Comparison of ENCODE assay signal across 1 cellular context in genomic region chr22:22125579-22126468, GRCh38.
TF ChIP-seq lines count a peak whose summit lies in the region.

No MANE protein-coding gene starts in this region.

TF ChIP-seq in K562, 482 proteins besides CTCF, POLR2A, EP300 and RAD21 (continued from another document):
- TF ChIP-seq NCOA4 (IDR thresholded peaks at IDR 0.05; ENCODE audit: partially characterized antibody) (no peak), FOXA3 (CRISPR knock-in tag; conservative IDR thresholded peaks at IDR 0.05 in 1 of 2, IDR thresholded peaks at IDR 0.05 in 1 of 2) (peak in 1 of 2 experiments; percentile 67; a peak in 2 of 4 replicates), ZBTB40 (IDR thresholded peaks at IDR 0.05) (no peak), ZBTB40 (CRISPR knock-in tag; IDR thresholded peaks at IDR 0.05) (0 out of 2 replicates have a peak, but pooled peaks have one; percentile 33), ETV1 (tag; conservative IDR thresholded peaks at IDR 0.05; ENCODE audit: low read depth) (no peak), FOXK1 (CRISPR knock-in tag; IDR thresholded peaks at IDR 0.05; ENCODE audit: borderline replicate concordance) (peak; percentile 59; the same call in 1 of the 2 replicates), ZFPM2 (CRISPR knock-in tag; IDR thresholded peaks at IDR 0.05) (no peak), ZNF124 (CRISPR knock-in tag; IDR thresholded peaks at IDR 0.05) (peak; percentile 86; the same call in 1 of the 2 replicates), KLF16 (IDR thresholded peaks at IDR 0.05) (no peak), SMAD4 (CRISPR knock-in tag; conservative IDR thresholded peaks at IDR 0.05) (no peak), NCOA1 (IDR thresholded peaks at IDR 0.05; ENCODE audit: low read depth) (no peak), BRD9 (IDR thresholded peaks at IDR 0.05; ENCODE audit: low read depth, partially characterized antibody) (no peak), HOMEZ (CRISPR knock-in tag; IDR thresholded peaks at IDR 0.05) (peak; percentile 52; the same call in 1 of the 2 replicates), ZNF12 (CRISPR knock-in tag; IDR thresholded peaks at IDR 0.05) (0 out of 2 replicates have a peak, but pooled peaks have one; percentile 53), TEAD1 (CRISPR knock-in tag; IDR thresholded peaks at IDR 0.05) (peak in 1 of 2 experiments; percentile 30; a peak in 1 of 4 replicates), LARP7 (IDR thresholded peaks at IDR 0.05) (no peak), KDM1A (IDR thresholded peaks at IDR 0.05) (no peak), ZNF57 (CRISPR knock-in tag; IDR thresholded peaks at IDR 0.05) (no peak), PRMT5 (CRISPR knock-in tag; IDR thresholded peaks at IDR 0.05) (0 out of 2 replicates have a peak, but pooled peaks have one; percentile 64), ZC3H4 (CRISPR knock-in tag; IDR thresholded peaks at IDR 0.05; ENCODE audit: borderline replicate concordance) (peak; percentile 82; the same call in 1 of the 2 replicates), ZNF707 (CRISPR knock-in tag; conservative IDR thresholded peaks at IDR 0.05) (no peak), GABPB1 (CRISPR knock-in tag; IDR thresholded peaks at IDR 0.05) (no peak), GTF2F1 (IDR thresholded peaks at IDR 0.05; ENCODE audit: low read depth, low read length) (0 out of 2 replicates have a peak, but pooled peaks have one; percentile 25), SRSF9 (IDR thresholded peaks at IDR 0.05; ENCODE audit: borderline replicate concordance, low read depth, low read length) (no peak), ZNF184 (CRISPR knock-in tag; IDR thresholded peaks at IDR 0.05) (peak; percentile 54), ZBTB17 (CRISPR knock-in tag; IDR thresholded peaks at IDR 0.05) (0 out of 2 replicates have a peak, but pooled peaks have one; percentile 12), CBFB (CRISPR knock-in tag; IDR thresholded peaks at IDR 0.05) (peak; percentile 79; the same call in 1 of the 2 replicates)
- TF ChIP-seq, protein P1, sequence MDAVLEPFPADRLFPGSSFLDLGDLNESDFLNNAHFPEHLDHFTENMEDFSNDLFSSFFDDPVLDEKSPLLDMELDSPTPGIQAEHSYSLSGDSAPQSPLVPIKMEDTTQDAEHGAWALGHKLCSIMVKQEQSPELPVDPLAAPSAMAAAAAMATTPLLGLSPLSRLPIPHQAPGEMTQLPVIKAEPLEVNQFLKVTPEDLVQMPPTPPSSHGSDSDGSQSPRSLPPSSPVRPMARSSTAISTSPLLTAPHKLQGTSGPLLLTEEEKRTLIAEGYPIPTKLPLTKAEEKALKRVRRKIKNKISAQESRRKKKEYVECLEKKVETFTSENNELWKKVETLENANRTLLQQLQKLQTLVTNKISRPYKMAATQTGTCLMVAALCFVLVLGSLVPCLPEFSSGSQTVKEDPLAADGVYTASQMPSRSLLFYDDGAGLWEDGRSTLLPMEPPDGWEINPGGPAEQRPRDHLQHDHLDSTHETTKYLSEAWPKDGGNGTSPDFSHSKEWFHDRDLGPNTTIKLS (IDR thresholded peaks at IDR 0.05; ENCODE audit: borderline replicate concordance, low read depth): no peak
- TF ChIP-seq, protein P2, sequence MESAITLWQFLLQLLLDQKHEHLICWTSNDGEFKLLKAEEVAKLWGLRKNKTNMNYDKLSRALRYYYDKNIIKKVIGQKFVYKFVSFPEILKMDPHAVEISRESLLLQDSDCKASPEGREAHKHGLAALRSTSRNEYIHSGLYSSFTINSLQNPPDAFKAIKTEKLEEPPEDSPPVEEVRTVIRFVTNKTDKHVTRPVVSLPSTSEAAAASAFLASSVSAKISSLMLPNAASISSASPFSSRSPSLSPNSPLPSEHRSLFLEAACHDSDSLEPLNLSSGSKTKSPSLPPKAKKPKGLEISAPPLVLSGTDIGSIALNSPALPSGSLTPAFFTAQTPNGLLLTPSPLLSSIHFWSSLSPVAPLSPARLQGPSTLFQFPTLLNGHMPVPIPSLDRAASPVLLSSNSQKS (CRISPR knock-in tag; IDR thresholded peaks at IDR 0.05): no peak
- TF ChIP-seq, protein P3, sequence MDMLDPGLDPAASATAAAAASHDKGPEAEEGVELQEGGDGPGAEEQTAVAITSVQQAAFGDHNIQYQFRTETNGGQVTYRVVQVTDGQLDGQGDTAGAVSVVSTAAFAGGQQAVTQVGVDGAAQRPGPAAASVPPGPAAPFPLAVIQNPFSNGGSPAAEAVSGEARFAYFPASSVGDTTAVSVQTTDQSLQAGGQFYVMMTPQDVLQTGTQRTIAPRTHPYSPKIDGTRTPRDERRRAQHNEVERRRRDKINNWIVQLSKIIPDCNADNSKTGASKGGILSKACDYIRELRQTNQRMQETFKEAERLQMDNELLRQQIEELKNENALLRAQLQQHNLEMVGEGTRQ (CRISPR knock-in tag; IDR thresholded peaks at IDR 0.05): peak; percentile 54
- TF ChIP-seq, protein P4, sequence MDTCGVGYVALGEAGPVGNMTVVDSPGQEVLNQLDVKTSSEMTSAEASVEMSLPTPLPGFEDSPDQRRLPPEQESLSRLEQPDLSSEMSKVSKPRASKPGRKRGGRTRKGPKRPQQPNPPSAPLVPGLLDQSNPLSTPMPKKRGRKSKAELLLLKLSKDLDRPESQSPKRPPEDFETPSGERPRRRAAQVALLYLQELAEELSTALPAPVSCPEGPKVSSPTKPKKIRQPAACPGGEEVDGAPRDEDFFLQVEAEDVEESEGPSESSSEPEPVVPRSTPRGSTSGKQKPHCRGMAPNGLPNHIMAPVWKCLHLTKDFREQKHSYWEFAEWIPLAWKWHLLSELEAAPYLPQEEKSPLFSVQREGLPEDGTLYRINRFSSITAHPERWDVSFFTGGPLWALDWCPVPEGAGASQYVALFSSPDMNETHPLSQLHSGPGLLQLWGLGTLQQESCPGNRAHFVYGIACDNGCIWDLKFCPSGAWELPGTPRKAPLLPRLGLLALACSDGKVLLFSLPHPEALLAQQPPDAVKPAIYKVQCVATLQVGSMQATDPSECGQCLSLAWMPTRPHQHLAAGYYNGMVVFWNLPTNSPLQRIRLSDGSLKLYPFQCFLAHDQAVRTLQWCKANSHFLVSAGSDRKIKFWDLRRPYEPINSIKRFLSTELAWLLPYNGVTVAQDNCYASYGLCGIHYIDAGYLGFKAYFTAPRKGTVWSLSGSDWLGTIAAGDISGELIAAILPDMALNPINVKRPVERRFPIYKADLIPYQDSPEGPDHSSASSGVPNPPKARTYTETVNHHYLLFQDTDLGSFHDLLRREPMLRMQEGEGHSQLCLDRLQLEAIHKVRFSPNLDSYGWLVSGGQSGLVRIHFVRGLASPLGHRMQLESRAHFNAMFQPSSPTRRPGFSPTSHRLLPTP (IDR thresholded peaks at IDR 0.05; ENCODE audit: borderline replicate concordance, extremely low read depth, insufficient read length): no peak
- TF ChIP-seq, protein P5, sequence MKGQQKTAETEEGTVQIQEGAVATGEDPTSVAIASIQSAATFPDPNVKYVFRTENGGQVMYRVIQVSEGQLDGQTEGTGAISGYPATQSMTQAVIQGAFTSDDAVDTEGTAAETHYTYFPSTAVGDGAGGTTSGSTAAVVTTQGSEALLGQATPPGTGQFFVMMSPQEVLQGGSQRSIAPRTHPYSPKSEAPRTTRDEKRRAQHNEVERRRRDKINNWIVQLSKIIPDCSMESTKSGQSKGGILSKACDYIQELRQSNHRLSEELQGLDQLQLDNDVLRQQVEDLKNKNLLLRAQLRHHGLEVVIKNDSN (CRISPR knock-in tag; IDR thresholded peaks at IDR 0.05): peak; percentile 50
- TF ChIP-seq, protein P6, sequence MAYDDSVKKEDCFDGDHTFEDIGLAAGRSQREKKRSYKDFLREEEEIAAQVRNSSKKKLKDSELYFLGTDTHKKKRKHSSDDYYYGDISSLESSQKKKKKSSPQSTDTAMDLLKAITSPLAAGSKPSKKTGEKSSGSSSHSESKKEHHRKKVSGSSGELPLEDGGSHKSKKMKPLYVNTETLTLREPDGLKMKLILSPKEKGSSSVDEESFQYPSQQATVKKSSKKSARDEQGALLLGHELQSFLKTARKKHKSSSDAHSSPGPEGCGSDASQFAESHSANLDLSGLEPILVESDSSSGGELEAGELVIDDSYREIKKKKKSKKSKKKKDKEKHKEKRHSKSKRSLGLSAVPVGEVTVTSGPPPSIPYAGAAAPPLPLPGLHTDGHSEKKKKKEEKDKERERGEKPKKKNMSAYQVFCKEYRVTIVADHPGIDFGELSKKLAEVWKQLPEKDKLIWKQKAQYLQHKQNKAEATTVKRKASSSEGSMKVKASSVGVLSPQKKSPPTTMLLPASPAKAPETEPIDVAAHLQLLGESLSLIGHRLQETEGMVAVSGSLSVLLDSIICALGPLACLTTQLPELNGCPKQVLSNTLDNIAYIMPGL (CRISPR knock-in tag; IDR thresholded peaks at IDR 0.05): peak; percentile 53; the same call in 1 of the 2 replicates
- TF ChIP-seq, protein P7, sequence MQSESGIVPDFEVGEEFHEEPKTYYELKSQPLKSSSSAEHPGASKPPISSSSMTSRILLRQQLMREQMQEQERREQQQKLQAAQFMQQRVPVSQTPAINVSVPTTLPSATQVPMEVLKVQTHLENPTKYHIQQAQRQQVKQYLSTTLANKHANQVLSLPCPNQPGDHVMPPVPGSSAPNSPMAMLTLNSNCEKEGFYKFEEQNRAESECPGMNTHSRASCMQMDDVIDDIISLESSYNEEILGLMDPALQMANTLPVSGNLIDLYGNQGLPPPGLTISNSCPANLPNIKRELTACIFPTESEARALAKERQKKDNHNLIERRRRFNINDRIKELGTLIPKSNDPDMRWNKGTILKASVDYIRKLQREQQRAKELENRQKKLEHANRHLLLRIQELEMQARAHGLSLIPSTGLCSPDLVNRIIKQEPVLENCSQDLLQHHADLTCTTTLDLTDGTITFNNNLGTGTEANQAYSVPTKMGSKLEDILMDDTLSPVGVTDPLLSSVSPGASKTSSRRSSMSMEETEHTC (IDR thresholded peaks at IDR 0.05): no peak
TF ChIP-seq in K562: peak in this region for 38.
